In the genomic region with DNA sequence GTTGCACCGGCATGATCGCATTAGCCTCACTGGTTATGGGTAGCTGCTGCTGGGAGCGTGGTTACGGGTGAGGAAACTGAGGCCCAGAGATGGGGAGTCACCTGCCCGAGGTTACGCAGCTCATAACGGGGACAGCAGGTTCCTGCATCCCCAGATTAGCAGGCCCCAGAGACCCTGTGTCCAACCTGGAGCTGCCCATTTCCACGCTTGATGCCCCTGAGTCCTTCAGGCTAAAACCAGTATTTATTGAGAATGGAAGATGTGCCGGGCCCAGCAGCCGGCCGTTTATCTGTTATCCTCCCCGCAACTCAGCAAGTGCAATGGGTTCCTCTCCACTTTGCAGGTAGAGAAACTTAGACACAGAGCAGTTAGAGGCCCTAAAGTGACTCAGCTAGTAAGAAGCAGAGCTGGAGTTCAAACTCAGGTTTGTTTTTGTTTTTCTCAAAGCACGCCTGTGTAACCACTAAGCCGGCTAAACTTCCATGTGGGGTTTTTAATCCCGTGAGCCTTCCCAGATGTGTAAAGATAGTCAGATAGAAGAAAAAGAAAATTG, we compare ENCODE assay signal across 1 cellular context.
TF ChIP-seq lines count a peak whose summit lies in the region.

No MANE protein-coding gene starts in this region.

TF ChIP-seq in SK-N-SH treated with all-trans-retinoic acid at 6 μM for 48 hours, 23 proteins besides CTCF, POLR2A, EP300 and RAD21 (continued from another document):
- no peak for TF ChIP-seq POU6F1 (CRISPR knock-in tag; IDR thresholded peaks at IDR 0.05; ENCODE audit: borderline replicate concordance, low read depth)
